Comparison of ENCODE assay signal across 9 cellular contexts in the genomic region with DNA sequence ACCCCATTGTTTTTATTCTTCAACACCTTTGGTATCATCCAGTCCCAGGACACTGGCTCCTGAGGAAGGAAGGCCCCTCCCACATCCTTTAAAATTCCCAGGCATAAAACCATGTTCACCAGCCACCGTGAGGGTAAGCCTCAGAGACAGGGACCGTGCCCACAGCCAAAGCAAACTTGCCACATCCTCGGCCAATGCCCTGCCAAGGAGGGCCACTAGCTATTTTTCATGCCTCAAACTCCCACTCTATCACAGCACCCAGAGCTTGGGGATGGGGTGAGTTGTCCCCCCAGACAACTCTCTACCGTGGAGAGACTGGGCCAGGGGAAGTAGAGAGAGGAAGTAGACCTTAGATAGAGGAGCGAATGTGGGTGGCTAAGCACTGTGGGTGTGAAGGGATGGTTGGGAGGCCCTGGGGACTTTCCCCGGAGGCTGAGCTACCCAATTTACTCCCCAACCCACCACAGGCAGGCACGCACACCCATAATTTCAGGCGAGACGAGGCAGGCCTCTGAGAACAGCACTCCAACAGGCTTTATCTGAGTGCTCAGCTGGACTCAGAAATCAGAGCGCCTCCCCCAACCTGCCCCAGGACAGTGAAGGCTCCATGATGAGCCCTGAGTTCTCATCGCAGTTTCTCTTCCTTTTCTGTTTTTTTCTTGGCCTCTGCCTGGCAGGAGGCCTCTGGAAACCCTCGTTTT. TPM values are rescaled to one million over a fixed set of nuclear protein-coding genes. Genes with fewer than 3 reads are reported as not detected.
DNase-seq lines count a peak whose midpoint lies in the region; ATAC-seq and TF ChIP-seq lines count a peak whose summit lies in the region.
"Had no signal": no experiment of that assay in that cellular context is flagged by ENCODE, and none has a peak within 500 bp of the region (broad histone marks: within the 10 kb centered on the region; RNA-seq: fewer than 3 reads in every experiment).

No MANE protein-coding gene starts in this region.

- WGBS in psoas muscle, 3 donors: 44 to 59% (median 51%) methylated on average over 12 of the region's 12 CpGs

- no peak for TF ChIP-seq POLR2A in uterus (IDR thresholded peaks at IDR 0.05)

- H3K27ac ChIP-seq in Karpas-422 (ENCODE audit: low read length): peak overlapping the region; percentile 100
- peak overlapping the region; percentile 24 for H3K27ac ChIP-seq in epithelial cell of prostate
- peak overlapping the region; percentile 91 for H3K27ac ChIP-seq in psoas muscle
- peak overlapping the region; percentile 95 to 99 for H3K27ac ChIP-seq in uterus

- H4K20me1 ChIP-seq in Karpas-422 (ENCODE audit: insufficient read depth, low read depth, low read length): no peaks in the 10 kb centered on the region

- no peaks in the 10 kb centered on the region for H3K36me3 ChIP-seq in GM06990 (ENCODE audit: control insufficient read depth, insufficient read depth, low read length)
- no peaks in the 10 kb centered on the region for H3K36me3 ChIP-seq in Karpas-422 (ENCODE audit: insufficient read depth, low read length)
- no peaks in the 10 kb centered on the region for H3K36me3 ChIP-seq in psoas muscle (ENCODE audit: insufficient read depth in 1 of 2, low read depth in 1 of 2)
- H3K36me3 ChIP-seq in uterus: no peaks in the 10 kb centered on the region

- ATAC-seq in GM21526 (IDR thresholded peaks at IDR 0.05; ENCODE audit: low FRiP score, unreplicated experiment) (peak; percentile 46), psoas muscle (peak in 1 of 4 donors; percentile 20)

- TF ChIP-seq CTCF in GM06990 (IDR thresholded peaks at IDR 0.05; ENCODE audit: insufficient read depth, low read length, poor library complexity, severe bottlenecking) (no peak), psoas muscle (IDR thresholded peaks at IDR 0.05) (no peak), uterus (IDR thresholded peaks at IDR 0.05) (no peak)

- no peaks in the 10 kb centered on the region for H3K36me3 Mint-ChIP-seq in activated CD4-positive, alpha-beta memory T cell treated with anti-CD3 and anti-CD28 coated beads, Interleukin-2, amount 10 ng/mL, durations not matched to agents 7 days and 5 days (ENCODE audit: low read depth)

- H3K27me3 ChIP-seq in GM06990 (replicated peaks; ENCODE audit: control insufficient read depth, insufficient read depth, low read length) (no peaks in the 10 kb centered on the region), Karpas-422 (ENCODE audit: low read length) (no peaks in the 10 kb centered on the region), psoas muscle (ENCODE audit: insufficient read depth in 3 of 3, low read length in 2 of 3) (no peaks in the 10 kb centered on the region), uterus (no peaks in the 10 kb centered on the region)

- DNase-seq in GM06990 (ENCODE audit: extremely low read depth, insufficient read length) (peak; percentile 89), Karpas-422 (peak; percentile 98), epithelial cell of prostate (ENCODE audit: low read depth, low spot score) (no peak), psoas muscle (no peak), uterus (peak in 1 of 2 donors; percentile 59), T1000 (lab: John Stamatoyannopoulos, UW) (no peak)
- DNase-seq in activated CD4-positive, alpha-beta memory T cell treated with anti-CD3 and anti-CD28 coated beads, Interleukin-2, amount 10 ng/mL, durations not matched to agents 7 days and 5 days: peak; percentile 94

- peak overlapping the region; percentile 58 for H3K4me3 ChIP-seq in GM06990 (replicated peaks; ENCODE audit: low read depth, low read length)
- peak overlapping the region; percentile 65 for H3K4me3 ChIP-seq in Karpas-422 (ENCODE audit: low read length)
- H3K4me3 ChIP-seq in psoas muscle: peak overlapping the region; percentile 52
- H3K4me3 ChIP-seq in uterus: no peak overlapping the region

- peaks cover 77% of the 10 kb centered on the region for H3K4me1 Mint-ChIP-seq in activated CD4-positive, alpha-beta memory T cell treated with anti-CD3 and anti-CD28 coated beads, Interleukin-2, amount 10 ng/mL, durations not matched to agents 7 days and 5 days

- no peak overlapping the region for H2AFZ ChIP-seq in Karpas-422 (ENCODE audit: low read length)

- CTCF ChIA-PET in activated CD4-positive, alpha-beta memory T cell treated with anti-CD3 and anti-CD28 coated beads, Interleukin-2, amount 10 ng/mL, durations not matched to agents 7 days and 5 days (lab: Charles Lee): interaction anchor here (0.6 to 12.8 kb wide), 11 partner anchors 10 to 906 kb away, joined by 3 to 187 read pairs (median 12); a partner anchor contains a TSS

- H3K27me3 Mint-ChIP-seq in activated CD4-positive, alpha-beta memory T cell treated with anti-CD3 and anti-CD28 coated beads, Interleukin-2, amount 10 ng/mL, durations not matched to agents 7 days and 5 days: no peaks in the 10 kb centered on the region

- H3K9me3 Mint-ChIP-seq in activated CD4-positive, alpha-beta memory T cell treated with anti-CD3 and anti-CD28 coated beads, Interleukin-2, amount 10 ng/mL, durations not matched to agents 7 days and 5 days: no peaks in the 10 kb centered on the region

- no peaks in the 10 kb centered on the region for H3K9me3 ChIP-seq in Karpas-422 (ENCODE audit: low read length)
- no peaks in the 10 kb centered on the region for H3K9me3 ChIP-seq in psoas muscle
- no peaks in the 10 kb centered on the region for H3K9me3 ChIP-seq in uterus

- H3K4me1 ChIP-seq in Karpas-422 (ENCODE audit: low read length): peaks cover 88% of the 10 kb centered on the region
- H3K4me1 ChIP-seq in psoas muscle: peaks cover 61% of the 10 kb centered on the region
- peaks cover 0 to 7% of the 10 kb centered on the region in 2 donors for H3K4me1 ChIP-seq in uterus

- POLR2A ChIA-PET in activated CD4-positive, alpha-beta memory T cell treated with anti-CD3 and anti-CD28 coated beads, Interleukin-2, amount 10 ng/mL, durations not matched to agents 7 days and 5 days (lab: Charles Lee): interaction anchor here (1.0 to 30.4 kb wide), 14 partner anchors 11 to 1227 kb away, joined by 3 to 646 read pairs (median 12); a partner anchor contains a TSS

- H3K4me3 Mint-ChIP-seq in activated CD4-positive, alpha-beta memory T cell treated with anti-CD3 and anti-CD28 coated beads, Interleukin-2, amount 10 ng/mL, durations not matched to agents 7 days and 5 days: peak overlapping the region; percentile 76

- H3K27ac Mint-ChIP-seq in activated CD4-positive, alpha-beta memory T cell treated with anti-CD3 and anti-CD28 coated beads, Interleukin-2, amount 10 ng/mL, durations not matched to agents 7 days and 5 days: peak overlapping the region; percentile 100

- H3K9ac ChIP-seq in Karpas-422 (ENCODE audit: low read length): peak overlapping the region; percentile 93

- no peaks in the 10 kb centered on the region for H3K79me2 ChIP-seq in Karpas-422 (ENCODE audit: low read length)

- no peaks in the 10 kb centered on the region for H3K9me2 ChIP-seq in Karpas-422 (replicated peaks; ENCODE audit: insufficient read depth, low read length)

- H3K4me2 ChIP-seq in Karpas-422 (ENCODE audit: low read depth, low read length, poor library complexity, severe bottlenecking): peak overlapping the region; percentile 99

- intact Hi-C loops in psoas muscle (cut with DNase I): no loop called here
- intact Hi-C loops in uterus (cut with DNase I; ENCODE audit: low total_unique reads): no loop called here

RNA-seq across cellular contexts. Expression of a gene that starts 15.9 kb away (rescaled TPM):
- total RNA-seq in Karpas-422 (2014; rRNA removed; shearing (Covaris generic); ENCODE audit: low replicate concordance): 245 and 258 TPM in 2 replicates
- 100 to 1,000 TPM; 116 TPM for total RNA-seq in activated CD4-positive, alpha-beta memory T cell treated with anti-CD3 and anti-CD28 coated beads, Interleukin-2, amount 10 ng/mL, durations not matched to agents 7 days and 5 days
- 100 to 1,000 TPM in 3 of 4 donors, 10 to 100 TPM in 1; 83.0 to 360 (median 224) TPM for total RNA-seq in psoas muscle
- polyA plus RNA-seq in psoas muscle: 100 to 1,000 TPM in 1 of 3 donors, 10 to 100 TPM in 2; 17.6 to 119 (median 60.4) TPM
- 10 to 100 TPM; 14.6 to 95.9 (median 56.5) TPM for total RNA-seq in uterus

RNA-seq across cellular contexts. Expression of a gene that starts 60.0 kb away (rescaled TPM):
- 0.89 and 15.2 TPM in 2 replicates for total RNA-seq in Karpas-422 (2014; rRNA removed; shearing (Covaris generic); ENCODE audit: low replicate concordance)
- under 1 TPM; 0.15 to 0.55 TPM for total RNA-seq in activated CD4-positive, alpha-beta memory T cell treated with anti-CD3 and anti-CD28 coated beads, Interleukin-2, amount 10 ng/mL, durations not matched to agents 7 days and 5 days
- total RNA-seq in psoas muscle (under 1 TPM in 2 of 4 donors, not detected in 2; 0.08 to 0.27 TPM), uterus (under 1 TPM in 2 of 4 donors, not detected in 2; 0.07 to 0.77 TPM)
- polyA plus RNA-seq in psoas muscle: under 1 TPM in 2 of 3 donors, not detected in 1; 0.04 to 0.10 TPM
- total RNA-seq: M059J had no signal

Comparison
In these comparisons a context has a peak if more than half of its experiments do, and no peak if none do; other contexts are left out.
1. DNase-seq: peak in GM06990 (single experiment), Karpas-422 (single experiment) and activated CD4-positive, alpha-beta memory T cell treated with anti-CD3 and anti-CD28 coated beads, Interleukin-2, amount 10 ng/mL, durations not matched to agents 7 days and 5 days (single experiment); none in epithelial cell of prostate (single experiment), psoas muscle (0 of 2) and T1000 (single experiment).
2. H3K4me3 ChIP-seq: peak in GM06990 (single experiment), Karpas-422 (single experiment) and psoas muscle (single experiment); none in uterus (0 of 2).
3. H3K27ac ChIP-seq: peak in every context shown above with its lines; median percentile 100 in Karpas-422; 97 in uterus; 91 in psoas muscle; 24 in epithelial cell of prostate.